ENCODE assay signal across 13 cellular contexts in genomic region chr13:98544105-98544710, GRCh38. TPM values are rescaled to one million over a fixed set of nuclear protein-coding genes. Genes with fewer than 3 reads are reported as not detected.
DNase-seq lines count a peak whose midpoint lies in the region; ATAC-seq, FAIRE-seq and TF ChIP-seq lines count a peak whose summit lies in the region.
"Had no signal": no experiment of that assay in that cellular context is flagged by ENCODE, and none has a peak within 500 bp of the region (broad histone marks: within the 10 kb centered on the region; RNA-seq: fewer than 3 reads in every experiment).

No MANE protein-coding gene starts in this region.

- peak overlapping the region; percentile 37 for H3K4me3 Mint-ChIP-seq in activated naive CD4-positive, alpha-beta T cell treated with anti-CD3 and anti-CD28 coated beads, Interleukin-2, amount 10 ng/mL, durations not matched to agents 7 days and 5 days

- ATAC-seq in GM12878 (peak; percentile 25), HG02623 (IDR thresholded peaks at IDR 0.05; ENCODE audit: unreplicated experiment) (no peak)

- no peak overlapping the region for H2BK15ac ChIP-seq in mesendoderm (replicated peaks; ENCODE audit: low read depth)

- H3K36me3 Mint-ChIP-seq in activated naive CD4-positive, alpha-beta T cell treated with anti-CD3 and anti-CD28 coated beads, Interleukin-2, amount 10 ng/mL, durations not matched to agents 7 days and 5 days, result peaks cover 31% of the 10 kb centered on the region

- no TSS peak for BruUV-seq in GM12878 (replicated peaks; lab: Mats Ljungman, UMichigan)

- H3K79me2 ChIP-seq in GM12878 (ENCODE audit: control insufficient read depth, insufficient read depth, low read length) (peaks cover 89% of the 10 kb centered on the region), mesendoderm (ENCODE audit: control insufficient read depth, insufficient read depth, low read length) (peaks cover 83% of the 10 kb centered on the region)

- RAD21 ChIA-PET in GM12878 (lab: Charles Lee; ENCODE audit: unreplicated experiment), result no interaction called here

- CTCF ChIA-PET in activated naive CD4-positive, alpha-beta T cell treated with anti-CD3 and anti-CD28 coated beads, Interleukin-2, amount 10 ng/mL, durations not matched to agents 7 days and 5 days (lab: Charles Lee), result interaction anchor here (0.9 to 1.4 kb wide), 3 partner anchors 8 to 109 kb away, joined by 3 read pairs; no protein-coding TSS in a partner anchor
- CTCF ChIA-PET in GM12878 (lab: Yijun Ruan, JAX), result interaction anchor here (2.2 kb wide), 1 partner anchor 110 kb away, joined by 6 read pairs; no protein-coding TSS in a partner anchor

- H3K36me3 ChIP-seq in GM12878 (ENCODE audit: control insufficient read depth in 2 of 2, insufficient read depth in 2 of 2, low read length in 1 of 2), result peaks cover 3 to 5% of the 10 kb centered on the region in 2 experiments; a peak in 3 of 4 replicates
- no peaks in the 10 kb centered on the region for H3K36me3 ChIP-seq in mesendoderm (ENCODE audit: control insufficient read depth, insufficient read depth, low read length)
- H3K36me3 ChIP-seq in transverse colon, result no peaks in the 10 kb centered on the region

- peaks cover 73% of the 10 kb centered on the region for H3K4me1 Mint-ChIP-seq in activated naive CD4-positive, alpha-beta T cell treated with anti-CD3 and anti-CD28 coated beads, Interleukin-2, amount 10 ng/mL, durations not matched to agents 7 days and 5 days

- H3K18ac ChIP-seq in mesendoderm (ENCODE audit: low read length), result no peak overlapping the region

- H3K4ac ChIP-seq in mesendoderm (ENCODE audit: low read depth, low read length), result no peak overlapping the region

- POLR2A ChIA-PET in GM12878 (lab: Charles Lee), result interaction anchor here (0.8 to 1.8 kb wide), 4 partner anchors 9 to 39 kb away, joined by 3 to 4 read pairs (median 4); no protein-coding TSS in a partner anchor

- H3K4me1 ChIP-seq in GM12878 (ENCODE audit: control insufficient read depth, insufficient read depth, low read length) (peaks cover 55% of the 10 kb centered on the region), mesendoderm (ENCODE audit: control insufficient read depth, low read depth, low read length) (peaks cover 10% of the 10 kb centered on the region), transverse colon (peaks cover 37 to 79% (median 46%) of the 10 kb centered on the region in 4 donors)

- TF ChIP-seq EP300 in GM12878 (IDR thresholded peaks at IDR 0.05; ENCODE audit: borderline replicate concordance in 1 of 2, control insufficient read depth in 1 of 2, low read depth in 2 of 2, low read length in 2 of 2) (no peak), transverse colon (IDR thresholded peaks at IDR 0.05; ENCODE audit: low read depth) (no peak)

- H3K4me3 ChIP-seq in GM12878, result peak overlapping the region; percentile 63; the same call in 1 of the 2 replicates
- H3K4me3 ChIP-seq in mesendoderm (ENCODE audit: low read length), result no peak overlapping the region
- H3K4me3 ChIP-seq in transverse colon, result no peak overlapping the region
- H3K4me3 ChIP-seq: PC-9 had no signal

- H3K9ac ChIP-seq in GM12878 (ENCODE audit: control insufficient read depth, insufficient read depth, low read length), result peak overlapping the region; percentile 31
- peak overlapping the region; percentile 35 for H3K9ac ChIP-seq in mesendoderm (ENCODE audit: low read length)

- no peak overlapping the region for H4K5ac ChIP-seq in mesendoderm (ENCODE audit: low read length)

- 71% methylated on average over 16 of the region's 16 CpGs for WGBS in GM12878 (ENCODE audit: insufficient coverage, insufficient replicate concordance, low lambda C conversion rate, missing lambda C conversion rate)
- no CpG with 5 or more reads among the region's 16 CpGs for WGBS in mesendoderm (ENCODE audit: extremely low coverage, insufficient coverage, low lambda C conversion rate)
- 65 to 82% methylated on average over 3 to 16 of the region's 16 CpGs for WGBS in transverse colon (ENCODE audit: low coverage in 1 of 2), 2 donors

- no peak for FAIRE-seq in GM12878 (lab: Jason Lieb, UNC)
- no peak for FAIRE-seq in HTR-8/SVneo (lab: Jason Lieb, UNC)

- no peaks in the 10 kb centered on the region for H3K27me3 ChIP-seq in GM12878 (replicated peaks in 1 of 2; ENCODE audit: control insufficient read depth in 2 of 2, insufficient read depth in 2 of 2, low read length in 1 of 2)
- H3K27me3 ChIP-seq in mesendoderm (ENCODE audit: insufficient read depth, low read length, poor library complexity), result no peaks in the 10 kb centered on the region
- no peaks in the 10 kb centered on the region for H3K27me3 ChIP-seq in transverse colon

- H2BK5ac ChIP-seq in mesendoderm (ENCODE audit: low read length), result no peak overlapping the region

- SMC1A ChIA-PET in GM12878 (lab: Charles Lee; ENCODE audit: uncharacterized antibody, unreplicated experiment), result interaction anchor here (0.7 to 1.6 kb wide), 7 partner anchors 14 to 542 kb away, joined by 3 to 5 read pairs (median 4); no protein-coding TSS in a partner anchor

- H3K79me1 ChIP-seq in mesendoderm (ENCODE audit: low read length), result peaks cover 42% of the 10 kb centered on the region

- H3K4me2 ChIP-seq in GM12878 (ENCODE audit: control insufficient read depth, insufficient read depth), result peak overlapping the region; percentile 100
- H3K4me2 ChIP-seq in mesendoderm (ENCODE audit: low read length), result no peak overlapping the region
- H3K4me2 ChIP-seq: PC-9 had no signal

- H3K56ac ChIP-seq in mesendoderm (ENCODE audit: low read length), result peak overlapping the region; percentile 26

- no peak overlapping the region for H2AFZ ChIP-seq in GM12878 (ENCODE audit: control insufficient read depth, low read depth, low read length)
- H2AFZ ChIP-seq: PC-9 had no signal

- peaks cover 5% of the 10 kb centered on the region; the same call in 1 of the 2 replicates for H4K20me1 ChIP-seq in GM12878 (ENCODE audit: control insufficient read depth, insufficient read depth)

- no peak overlapping the region for H4K8ac ChIP-seq in mesendoderm (ENCODE audit: low read depth, low read length)

- DNase-seq in activated naive CD4-positive, alpha-beta T cell treated with anti-CD3 and anti-CD28 coated beads, Interleukin-2, amount 10 ng/mL, durations not matched to agents 7 days and 5 days, result no peak
- no peak for DNase-seq in activated naive CD4-positive, alpha-beta T cell (lab: John Stamatoyannopoulos, UW)
- DNase-seq in GM12878 (ENCODE audit: low read depth, low spot score), result no peak
- DNase-seq in mesendoderm, result no peak
- DNase-seq in transverse colon, result no peak
- no peak for DNase-seq in NCI-H510A (lab: John Stamatoyannopoulos, UW)
- DNase-seq in HTR-8/SVneo (ENCODE audit: insufficient read length, low spot score), result no peak
- DNase-seq: activated CD4-positive, CD25-positive, alpha-beta regulatory T cell treated with anti-CD3 and anti-CD28 coated beads, Interleukin-2, amount 50 U/mL, for 72 hours; left cardiac atrium; NCI-H1417; PC-9; stimulated activated CD8-positive, alpha-beta memory T cell treated with anti-CD3 and anti-CD28 coated beads, Interleukin-4, amount 100 ng/mL, for 48 hours had no signal

- H2BK120ac ChIP-seq in mesendoderm (ENCODE audit: low read depth, low read length), result no peak overlapping the region

- no peak for TF ChIP-seq CTCF in GM12878 (IDR thresholded peaks at IDR 0.05 in 2 of 3, conservative IDR thresholded peaks at IDR 0.05 in 1 of 3; ENCODE audit: control insufficient read depth in 2 of 3, extremely low read depth in 1 of 3, insufficient read depth in 1 of 3, low read depth in 3 of 3, low read length in 3 of 3)
- TF ChIP-seq CTCF in transverse colon (IDR thresholded peaks at IDR 0.05), result no peak

- H3K9me3 Mint-ChIP-seq in activated naive CD4-positive, alpha-beta T cell treated with anti-CD3 and anti-CD28 coated beads, Interleukin-2, amount 10 ng/mL, durations not matched to agents 7 days and 5 days, result no peaks in the 10 kb centered on the region

- H3K23ac ChIP-seq in mesendoderm (ENCODE audit: low read length), result no peak overlapping the region

- H3K9me3 ChIP-seq in GM12878 (replicated peaks; ENCODE audit: control insufficient read depth, insufficient read depth, low read length), result no peaks in the 10 kb centered on the region
- no peaks in the 10 kb centered on the region for H3K9me3 ChIP-seq in transverse colon

- in situ Hi-C loops in GM12878 (cut with MboI), result no loop called here
- in situ Hi-C loops in transverse colon (cut with MboI; ENCODE audit: low pct_ligation_motif_present in 1 of 4, low pct_unique_long_range_greater_than_20kb in 1 of 4, low sequenced_read_pairs in 3 of 4), result no loop called here

- no peak; the same call in 1 of the 2 replicates for TF ChIP-seq POLR2A in GM12878 (IDR thresholded peaks at IDR 0.05; ENCODE audit: low read depth, low read length)
- TF ChIP-seq POLR2A in transverse colon (IDR thresholded peaks at IDR 0.05), result no peak

- H2AK5ac ChIP-seq in mesendoderm (ENCODE audit: low read length), result no peak overlapping the region

- H3K27ac ChIP-seq in GM12878 (ENCODE audit: control insufficient read depth, insufficient read depth) (peak overlapping the region; percentile 82; the same call in 1 of the 2 replicates), mesendoderm (ENCODE audit: low read depth, low read length) (no peak overlapping the region), transverse colon (peak overlapping the region in 3 of 4 donors; percentile 51 to 67 (median 59))
- H3K27ac ChIP-seq: PC-9 had no signal

- no peak overlapping the region for H3K27ac Mint-ChIP-seq in activated naive CD4-positive, alpha-beta T cell treated with anti-CD3 and anti-CD28 coated beads, Interleukin-2, amount 10 ng/mL, durations not matched to agents 7 days and 5 days

- no peak for TF ChIP-seq RAD21 in GM12878 (IDR thresholded peaks at IDR 0.05; ENCODE audit: insufficient read depth, low read depth, low read length)

- intact Hi-C loops in GM12878 (cut with micrococcal nuclease; ENCODE audit: unreplicated experiment) (no loop called here), transverse colon (cut with DNase I; ENCODE audit: low total_unique reads) (no loop called here)

- H3K27me3 Mint-ChIP-seq in activated naive CD4-positive, alpha-beta T cell treated with anti-CD3 and anti-CD28 coated beads, Interleukin-2, amount 10 ng/mL, durations not matched to agents 7 days and 5 days, result no peaks in the 10 kb centered on the region

RNA-seq across cellular contexts. Expression of gene STK24, which starts 32.7 kb away (rescaled TPM):
- total RNA-seq in GM12878 (2013; cell fraction: nucleolus; rRNA removed), result 91.0 and 96.5 TPM in 2 replicates
- total RNA-seq in GM12878 (2014; rRNA removed), result 52.2 and 61.7 TPM in 2 replicates
- 66.3 and 68.6 TPM in 2 replicates for total RNA-seq in GM12878 (2014; rRNA removed; fragmentation: Illumina TruSeq; extraction: Trizol)
- total RNA-seq in GM12878 (2021), result 87.0 and 88.1 TPM in 2 replicates
- 66.2 TPM for polyA plus RNA-seq in GM12878 (2011; ENCODE audit: low read depth)
- 56.7 and 70.4 TPM in 2 replicates for polyA plus RNA-seq in GM12878 (2011; rRNA removed)
- polyA plus RNA-seq in GM12878 (2011; cell fraction: cytosol; rRNA removed), result 43.2 and 61.8 TPM in 2 replicates
- polyA plus RNA-seq in GM12878 (2011; cell fraction: nucleus; rRNA removed), result 59.5 and 64.2 TPM in 2 replicates
- 87.5 and 98.1 TPM in 2 replicates for polyA plus RNA-seq in GM12878 (2012)
- 115 and 132 TPM in 2 replicates for polyA plus RNA-seq in GM12878 (2014; fragmentation: Illumina TruSeq; extraction: Trizol)
- polyA plus RNA-seq in GM12878 (2014; fragmentation: Nextera tagmentation; extraction: Ambion mirVana), result 10 to 100 TPM in 1 of 2 experiments, 1 to 10 TPM in 1; 9.9 to 19.1 TPM
- 49.5 and 53.6 TPM in 2 replicates for polyA plus RNA-seq in GM12878 (2014; rRNA removed)
- 1 to 10 TPM; 7.5 to 8.2 TPM for polyA plus RNA-seq in GM12878 (2016; fragmentation: Nextera tagmentation; extraction: Ambion mirVana)
- 30.6 and 38.6 TPM in 2 replicates for polyA minus RNA-seq in GM12878 (2011; rRNA and poly(A)+ RNA removed)
- 15.6 and 23.4 TPM in 2 replicates for polyA minus RNA-seq in GM12878 (2011; cell fraction: cytosol; rRNA and poly(A)+ RNA removed)
- 29.5 and 49.8 TPM in 2 replicates for polyA minus RNA-seq in GM12878 (2011; cell fraction: nucleus; rRNA and poly(A)+ RNA removed)
- 143 TPM for polyA plus RNA-seq in mesendoderm (2013, experiment 1 of 2)
- 145 TPM for polyA plus RNA-seq in mesendoderm (2013, experiment 2 of 2)
- 100 to 1,000 TPM in 3 of 4 donors, 10 to 100 TPM in 1; 87.2 to 152 (median 131) TPM for total RNA-seq in transverse colon
